ENCODE assay signal across 1 cellular context in the genomic region with DNA sequence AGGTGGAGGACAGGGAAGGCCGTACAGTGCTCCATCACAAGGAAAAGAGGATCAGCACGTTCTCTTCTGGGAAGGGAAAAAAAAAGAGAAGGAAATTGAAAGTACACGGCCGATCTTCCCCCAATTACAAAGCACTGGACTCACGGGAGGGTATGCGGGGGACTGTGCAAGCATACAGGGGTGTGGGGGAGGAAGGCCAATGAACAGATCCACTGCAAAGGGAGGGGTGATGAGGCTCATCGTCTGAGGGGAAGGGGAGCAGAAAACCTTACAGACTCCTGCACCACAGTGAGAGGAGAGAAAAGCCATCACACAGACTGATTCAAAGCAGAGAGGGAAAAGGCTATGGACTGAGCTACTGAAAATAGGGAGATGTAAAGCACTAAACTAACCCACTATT.
TF ChIP-seq lines count a peak whose summit lies in the region.

No MANE protein-coding gene starts in this region.

TF ChIP-seq in GM12878, 131 proteins besides CTCF, POLR2A, EP300 and RAD21:
- TF ChIP-seq, protein P1, sequence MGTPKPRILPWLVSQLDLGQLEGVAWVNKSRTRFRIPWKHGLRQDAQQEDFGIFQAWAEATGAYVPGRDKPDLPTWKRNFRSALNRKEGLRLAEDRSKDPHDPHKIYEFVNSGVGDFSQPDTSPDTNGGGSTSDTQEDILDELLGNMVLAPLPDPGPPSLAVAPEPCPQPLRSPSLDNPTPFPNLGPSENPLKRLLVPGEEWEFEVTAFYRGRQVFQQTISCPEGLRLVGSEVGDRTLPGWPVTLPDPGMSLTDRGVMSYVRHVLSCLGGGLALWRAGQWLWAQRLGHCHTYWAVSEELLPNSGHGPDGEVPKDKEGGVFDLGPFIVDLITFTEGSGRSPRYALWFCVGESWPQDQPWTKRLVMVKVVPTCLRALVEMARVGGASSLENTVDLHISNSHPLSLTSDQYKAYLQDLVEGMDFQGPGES (IDR thresholded peaks at IDR 0.05): no peak
- 0 out of 4 replicates have a peak, but pooled peaks of 1 of the 2 experiments have one; percentile 1 for TF ChIP-seq BHLHE40 (IDR thresholded peaks at IDR 0.05; ENCODE audit: borderline replicate concordance in 1 of 2, low read depth in 2 of 2, low read length in 1 of 2)
